In genomic region chr16:85187886-85188285, GRCh38 we compare ENCODE assay signal across 20 cellular contexts.
A peak's percentile ranks its signal among the peaks of the same experiment; 100 is the strongest.
DNase-seq lines count a peak whose midpoint lies in the region; ATAC-seq, FAIRE-seq and TF ChIP-seq lines count a peak whose summit lies in the region.
"Had no signal": no experiment of that assay in that cellular context is flagged by ENCODE, and none has a peak within 500 bp of the region (broad histone marks: within the 10 kb centered on the region; RNA-seq: fewer than 3 reads in every experiment).

No MANE protein-coding gene starts in this region.

- peak overlapping the region; percentile 21 for H2BK12ac ChIP-seq in trophoblast cell (ENCODE audit: low read length)

- no peak overlapping the region for H3K9ac ChIP-seq in trophoblast cell (ENCODE audit: low read length)

- H3K36me3 Mint-ChIP-seq in activated T-cell treated with anti-CD3 and anti-CD28 coated beads, Interleukin-2, amount 50 U/mL, for 4 hours (ENCODE audit: insufficient read depth): no peaks in the 10 kb centered on the region

- H3K27me3 Mint-ChIP-seq in activated T-cell treated with anti-CD3 and anti-CD28 coated beads, Interleukin-2, amount 50 U/mL, for 4 hours (ENCODE audit: low read depth): peaks cover 18% of the 10 kb centered on the region

- H3K4me1 ChIP-seq in heart right ventricle (peaks cover 0 to 40% (median 15%) of the 10 kb centered on the region in 9 donors), gastroesophageal sphincter (peaks cover 0 to 23% (median 3%) of the 10 kb centered on the region in 3 donors), trophoblast cell (ENCODE audit: control insufficient read depth in 1 of 2, insufficient read depth in 2 of 2, low read length in 2 of 2) (peaks cover 11 to 12% of the 10 kb centered on the region in 2 experiments), HAP-1 (no peaks in the 10 kb centered on the region)

- H3K27ac ChIP-seq in heart right ventricle (peak overlapping the region in 6 of 10 donors; percentile 57 to 85 (median 77)), gastroesophageal sphincter (peak overlapping the region in 3 of 4 donors; percentile 50 to 79 (median 64)), trophoblast cell (ENCODE audit: low read depth, low read length) (no peak overlapping the region)
- H3K27ac ChIP-seq: RWPE1 had no signal

- DNase-seq in heart right ventricle (no peak), left cardiac atrium (no peak), trophoblast cell (no peak), urothelium cell line (ENCODE audit: low spot score) (no peak), HAP-1 (ENCODE audit: low spot score in 2 of 2) (no peak), pons (ENCODE audit: low spot score) (no peak)
- DNase-seq in activated T-cell treated with anti-CD3 and anti-CD28 coated beads, Interleukin-2, amount 50 U/mL, for 4 hours: no peak
- DNase-seq: EL, GF-D8, KG1, NCI-H1105, NCI-H146, NCI-H2029, NCI-H226, NCI-H510A treated with DMSO at 0.1 percent for 48 hours, NCI-H748 treated with DMSO at 0.1 percent for 48 hours had no signal

- H3K9me3 Mint-ChIP-seq in activated T-cell treated with anti-CD3 and anti-CD28 coated beads, Interleukin-2, amount 50 U/mL, for 4 hours: peaks cover 21% of the 10 kb centered on the region

- no peak overlapping the region for H3K4ac ChIP-seq in trophoblast cell (ENCODE audit: low read depth, low read length)

- FAIRE-seq in urothelium cell line (lab: Jason Lieb, UNC): peak; percentile 30
- FAIRE-seq: H54 had no signal

- H3K18ac ChIP-seq in trophoblast cell (ENCODE audit: low read length): peak overlapping the region; percentile 31

- H2AK5ac ChIP-seq in trophoblast cell (ENCODE audit: low read length): peak overlapping the region; percentile 36

- ATAC-seq in heart right ventricle: peak in 1 of 8 donors; percentile 15
- no peak for ATAC-seq in left cardiac atrium
- no peak for ATAC-seq in gastroesophageal sphincter
- ATAC-seq in activated T-cell treated with anti-CD3 and anti-CD28 coated beads, Interleukin-2, amount 50 U/mL, for 4 hours: no peak

- H3K79me2 ChIP-seq in trophoblast cell (ENCODE audit: control insufficient read depth, insufficient read depth, low read length, poor library complexity): no peaks in the 10 kb centered on the region

- intact Hi-C loops in heart right ventricle (cut with DNase I) (no loop called here), left cardiac atrium (cut with DNase I) (no loop called here)

- peak overlapping the region; percentile 33 for H3K14ac ChIP-seq in trophoblast cell (ENCODE audit: low read length)

- no peaks in the 10 kb centered on the region for H3K27me3 ChIP-seq in heart right ventricle
- no peaks in the 10 kb centered on the region for H3K27me3 ChIP-seq in gastroesophageal sphincter
- no peaks in the 10 kb centered on the region for H3K27me3 ChIP-seq in trophoblast cell (ENCODE audit: insufficient read depth, low read length)
- H3K27me3 ChIP-seq in HAP-1 (ENCODE audit: low read depth): no peaks in the 10 kb centered on the region

- H3K36me3 ChIP-seq in heart right ventricle (peaks cover 0 to 12% (median 0%) of the 10 kb centered on the region in 9 donors), gastroesophageal sphincter (peaks cover 0 to 20% of the 10 kb centered on the region in 2 donors), trophoblast cell (ENCODE audit: control insufficient read depth in 1 of 2, insufficient read depth in 2 of 2, low read length in 2 of 2) (peaks cover 12 to 17% of the 10 kb centered on the region in 2 experiments), HAP-1 (replicated peaks) (peaks cover 13% of the 10 kb centered on the region; the same call in 1 of the 2 replicates)

- H3K4me1 Mint-ChIP-seq in activated T-cell treated with anti-CD3 and anti-CD28 coated beads, Interleukin-2, amount 50 U/mL, for 4 hours (ENCODE audit: low read depth): no peaks in the 10 kb centered on the region
- H3K4me1 Mint-ChIP-seq: B cell had no signal

- peaks cover 0 to 41% (median 22%) of the 10 kb centered on the region in 11 donors for H3K9me3 ChIP-seq in heart right ventricle
- H3K9me3 ChIP-seq in gastroesophageal sphincter: peaks cover 0 to 31% (median 0%) of the 10 kb centered on the region in 3 donors
- peaks cover 13% of the 10 kb centered on the region for H3K9me3 ChIP-seq in trophoblast cell (ENCODE audit: insufficient read depth, low read depth, low read length)
- peaks cover 8% of the 10 kb centered on the region for H3K9me3 ChIP-seq in HAP-1

- no peak overlapping the region for H3K4me3 Mint-ChIP-seq in activated T-cell treated with anti-CD3 and anti-CD28 coated beads, Interleukin-2, amount 50 U/mL, for 4 hours
- H3K4me3 Mint-ChIP-seq: B cell had no signal

- H3K23ac ChIP-seq in trophoblast cell (ENCODE audit: low read length): no peak overlapping the region

- H3K4me3 ChIP-seq in heart right ventricle (no peak overlapping the region), gastroesophageal sphincter (no peak overlapping the region), trophoblast cell (ENCODE audit: low read depth, low read length) (no peak overlapping the region), HAP-1 (no peak overlapping the region)

- no peak overlapping the region for H3K4me2 ChIP-seq in trophoblast cell (ENCODE audit: low read length)

- no peak for TF ChIP-seq EP300 in gastroesophageal sphincter (IDR thresholded peaks at IDR 0.05)

- TF ChIP-seq CTCF in heart right ventricle (IDR thresholded peaks at IDR 0.05) (no peak), gastroesophageal sphincter (IDR thresholded peaks at IDR 0.05) (no peak)

- H2BK5ac ChIP-seq in trophoblast cell (ENCODE audit: low read depth, low read length, poor library complexity): peak overlapping the region; percentile 8

- H4K12ac ChIP-seq in trophoblast cell (ENCODE audit: low read depth, low read length): no peak overlapping the region

- in situ Hi-C loops in HAP-1 (cut with MboI; ENCODE audit: low sequenced_read_pairs): no loop called here

- H2BK120ac ChIP-seq in trophoblast cell (ENCODE audit: insufficient read depth, low read length, poor library complexity): no peak overlapping the region

- no peak overlapping the region for H2AFZ ChIP-seq in trophoblast cell (ENCODE audit: insufficient read depth, low read length, poor library complexity)

- H3K79me1 ChIP-seq in trophoblast cell (ENCODE audit: low read length): peaks cover 6% of the 10 kb centered on the region

- H4K8ac ChIP-seq in trophoblast cell (ENCODE audit: low read depth, low read length): no peak overlapping the region

- TF ChIP-seq POLR2A in gastroesophageal sphincter (IDR thresholded peaks at IDR 0.05): no peak

- peak overlapping the region; percentile 16 for H4K91ac ChIP-seq in trophoblast cell (ENCODE audit: low read depth, low read length)

- 91 to 96% methylated on average over 12 of the region's 12 CpGs for WGBS in heart right ventricle, 2 donors
- WGBS in gastroesophageal sphincter (ENCODE audit: low coverage in 1 of 2), 2 donors: no CpG with 5 or more reads among the region's 12 CpGs
- WGBS in trophoblast cell (ENCODE audit: extremely low coverage, insufficient coverage, insufficient read length): no CpG with 5 or more reads among the region's 12 CpGs
